In genomic region chr17:28811594-28812135, GRCh38 we compare ENCODE assay signal across 1 cellular context.
TF ChIP-seq lines count a peak whose summit lies in the region.

No MANE protein-coding gene starts in this region.

TF ChIP-seq in K562, 482 proteins besides CTCF, POLR2A, EP300 and RAD21 (continued from another document and continues in another):
- TF ChIP-seq ZNF318 (IDR thresholded peaks at IDR 0.05; ENCODE audit: borderline replicate concordance in 1 of 2, low read depth in 1 of 2) (no peak), MTF1 (CRISPR knock-in tag; IDR thresholded peaks at IDR 0.05; ENCODE audit: borderline replicate concordance) (no peak), PHB2 (IDR thresholded peaks at IDR 0.05; ENCODE audit: low read depth) (no peak), AFF1 (IDR thresholded peaks at IDR 0.05; ENCODE audit: low read depth in 1 of 2, partially characterized antibody in 2 of 2) (no peak), RBM15 (IDR thresholded peaks at IDR 0.05; ENCODE audit: insufficient read depth, low read length) (no peak), TGIF2 (CRISPR knock-in tag; IDR thresholded peaks at IDR 0.05) (no peak), ZKSCAN3 (CRISPR knock-in tag; IDR thresholded peaks at IDR 0.05) (no peak), ZNF77 (CRISPR knock-in tag; IDR thresholded peaks at IDR 0.05) (no peak), HSF4 (CRISPR knock-in tag; IDR thresholded peaks at IDR 0.05; ENCODE audit: borderline replicate concordance) (no peak), ZKSCAN8 (CRISPR knock-in tag; IDR thresholded peaks at IDR 0.05) (no peak), HDAC1 (IDR thresholded peaks at IDR 0.05) (no peak), MNT (conservative IDR thresholded peaks at IDR 0.05) (0 out of 4 replicates have a peak, but pooled peaks of 1 of the 2 experiments have one; percentile 33), SMAD3 (CRISPR knock-in tag; conservative IDR thresholded peaks at IDR 0.05) (no peak), HDAC8 (tag; IDR thresholded peaks at IDR 0.05) (no peak), HES1 (IDR thresholded peaks at IDR 0.05; ENCODE audit: low read depth) (no peak), DNMT1 (IDR thresholded peaks at IDR 0.05) (no peak), SIX5 (IDR thresholded peaks at IDR 0.05; ENCODE audit: borderline replicate concordance in 1 of 2, insufficient read depth in 1 of 2, low read depth in 1 of 2, low read length in 2 of 2) (0 out of 4 replicates have a peak, but pooled peaks of 1 of the 2 experiments have one; percentile 12), PBX2 (CRISPR knock-in tag; IDR thresholded peaks at IDR 0.05; ENCODE audit: low read depth) (no peak), PBX2 (tag; conservative IDR thresholded peaks at IDR 0.05; ENCODE audit: low read depth) (peak; percentile 13; the same call in 1 of the 2 replicates), ZNF263 (CRISPR knock-in tag; IDR thresholded peaks at IDR 0.05; ENCODE audit: borderline replicate concordance) (peak; percentile 40; the same call in 1 of the 2 replicates), ZNF764 (CRISPR knock-in tag; IDR thresholded peaks at IDR 0.05; ENCODE audit: low read depth) (no peak), POLR2AphosphoS5 (IDR thresholded peaks at IDR 0.05; ENCODE audit: control insufficient read depth, insufficient read depth, low read depth, low read length) (no peak), FOXO4 (CRISPR knock-in tag; IDR thresholded peaks at IDR 0.05) (no peak), THAP12 (CRISPR knock-in tag; IDR thresholded peaks at IDR 0.05) (no peak), MYC (IDR thresholded peaks at IDR 0.05; ENCODE audit: low read depth, low read length) (0 out of 2 replicates have a peak, but pooled peaks have one; percentile 23), MYC (CRISPR knock-in tag; IDR thresholded peaks at IDR 0.05; ENCODE audit: borderline replicate concordance, low read depth) (no peak), IFI16 (CRISPR knock-in tag; IDR thresholded peaks at IDR 0.05) (no peak), ZNF512 (tag; IDR thresholded peaks at IDR 0.05) (no peak), ZNF354B (CRISPR knock-in tag; IDR thresholded peaks at IDR 0.05) (no peak), STAT5A (IDR thresholded peaks at IDR 0.05; ENCODE audit: borderline replicate concordance, low read length) (no peak), TCF7L2 (IDR thresholded peaks at IDR 0.05; ENCODE audit: low read depth, low read length) (no peak), ZNF12 (CRISPR knock-in tag; IDR thresholded peaks at IDR 0.05) (no peak), ZBTB17 (CRISPR knock-in tag; IDR thresholded peaks at IDR 0.05) (no peak), HNRNPL (IDR thresholded peaks at IDR 0.05; ENCODE audit: low read depth, low read length) (no peak), PTTG1 (tag; IDR thresholded peaks at IDR 0.05; ENCODE audit: low read depth) (no peak), GATA2 (CRISPR knock-in tag; IDR thresholded peaks at IDR 0.05) (peak; percentile 71), PML (IDR thresholded peaks at IDR 0.05; ENCODE audit: low read length) (no peak), ZNF551 (CRISPR knock-in tag; IDR thresholded peaks at IDR 0.05) (no peak)
